Comparison of ENCODE assay signal across 8 cellular contexts in the genomic region with DNA sequence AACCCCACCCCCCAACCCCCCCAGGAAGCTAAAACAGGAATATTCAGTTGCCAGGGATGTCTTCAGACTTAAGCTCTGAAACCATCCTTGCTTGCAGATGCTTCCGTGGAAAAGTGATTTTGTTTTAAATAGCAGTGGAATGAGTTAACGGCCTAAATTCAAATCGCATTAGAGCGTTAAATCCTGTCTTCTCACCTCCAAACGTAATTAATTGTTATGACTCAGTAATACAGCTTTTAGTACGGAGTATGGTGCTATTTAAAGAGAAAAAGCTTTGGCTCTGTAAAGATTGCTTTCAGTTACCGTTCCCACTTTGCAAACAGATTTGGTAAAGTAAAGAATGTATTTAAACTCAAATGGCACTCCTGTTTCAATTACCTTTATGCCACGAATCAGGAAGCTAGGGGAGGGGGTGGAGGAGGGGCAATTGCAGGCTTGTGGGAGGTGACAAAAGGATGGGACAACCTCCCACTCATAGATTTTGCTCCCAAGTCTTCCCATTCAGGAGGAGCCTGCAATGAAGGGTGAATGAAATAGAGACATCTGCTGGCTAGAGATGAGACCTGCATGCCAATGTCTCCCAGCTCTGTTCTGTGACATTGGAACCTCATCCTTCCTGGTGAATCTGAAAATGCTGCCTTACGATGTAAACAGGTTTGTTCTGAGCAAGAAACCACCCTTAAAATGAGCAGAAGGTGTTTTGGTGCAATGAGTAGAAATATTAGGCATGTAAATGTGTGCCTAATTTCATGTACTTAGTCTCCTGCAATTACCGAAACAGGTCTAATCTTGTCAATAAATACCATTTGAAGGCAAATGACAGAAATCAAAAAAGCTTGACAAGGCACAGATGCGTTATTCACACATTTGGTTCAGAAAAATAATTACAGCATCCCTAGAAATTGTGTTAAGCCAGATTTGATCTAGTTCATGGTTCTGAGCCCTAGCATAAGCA. TPM values are rescaled to one million over a fixed set of nuclear protein-coding genes. Genes with fewer than 3 reads are reported as not detected.
DNase-seq lines count a peak whose midpoint lies in the region; ATAC-seq and TF ChIP-seq lines count a peak whose summit lies in the region.

No MANE protein-coding gene starts in this region.

- no peak overlapping the region for H3K4me3 ChIP-seq in GM12875 (ENCODE audit: low read depth, low read length)
- no peak overlapping the region for H3K4me3 ChIP-seq in WI38 (ENCODE audit: low read depth, low read length)
- peak overlapping the region in 8 of 12 donors; percentile 21 to 45 (median 39) for H3K4me3 ChIP-seq in heart left ventricle

- ATAC-seq in HG02981 (IDR thresholded peaks at IDR 0.05; ENCODE audit: unreplicated experiment) (peak; percentile 78), heart left ventricle (peak; percentile 53 to 85 (median 82))

- 21 to 29% (median 26%) methylated on average over 11 of the region's 11 CpGs for WGBS in heart left ventricle, 4 donors

- DNase-seq in A172 (ENCODE audit: low spot score) (peak; percentile 87), NCI-H1930 (lab: John Stamatoyannopoulos, UW) (peak; percentile 47 to 50), heart left ventricle (peak in 3 of 5 donors; percentile 37 to 49 (median 40)), pons (ENCODE audit: low spot score) (peak; percentile 89), NK-92 (lab: John Stamatoyannopoulos, UW; ENCODE audit: unreplicated experiment) (no peak)

- H3K27me3 ChIP-seq in heart left ventricle = peaks cover 0 to 5% (median 0%) of the 10 kb centered on the region in 9 donors

- no peaks in the 10 kb centered on the region for H3K9me3 ChIP-seq in heart left ventricle

- H3K36me3 ChIP-seq in heart left ventricle = no peaks in the 10 kb centered on the region

- TF ChIP-seq CTCF in GM12875 (IDR thresholded peaks at IDR 0.05; ENCODE audit: borderline replicate concordance, insufficient read depth, low read depth, low read length) (peak; percentile 78), WI38 (IDR thresholded peaks at IDR 0.05; ENCODE audit: low read depth, low read length) (peak; percentile 70), heart left ventricle (IDR thresholded peaks at IDR 0.05) (peak; percentile 58 to 85 (median 72))

- no peak overlapping the region for H3K27ac ChIP-seq in heart left ventricle

- H3K4me1 ChIP-seq in heart left ventricle = peaks cover 0 to 13% (median 0%) of the 10 kb centered on the region in 12 donors

- no peak for TF ChIP-seq POLR2A in heart left ventricle (IDR thresholded peaks at IDR 0.05)

- intact Hi-C loops in heart left ventricle (cut with DNase I) = loop anchor here (1.0 to 10.0 kb wide), 16 partner anchors 136 to 1389 kb away; no protein-coding TSS in a partner anchor

RNA-seq across cellular contexts. Expression of gene PID1, which starts 2.6 kb away (rescaled TPM):
- 6.9 and 8.1 TPM in 2 replicates for total RNA-seq in A172 (2014; rRNA removed; shearing (Covaris generic))
- total RNA-seq in heart left ventricle = 10 to 100 TPM in 2 of 9 donors, 1 to 10 TPM in 7; 3.1 to 17.7 (median 7.1) TPM
- polyA plus RNA-seq in heart left ventricle = 1 to 10 TPM; 2.1 to 9.9 TPM

Comparison
In these comparisons a context has a peak if more than half of its experiments do, and no peak if none do; other contexts are left out.
1. H3K4me3 ChIP-seq: peak in heart left ventricle (8 of 12); none in GM12875 (single experiment) and WI38 (single experiment).
2. Peak in every context shown above with its lines, with median percentiles within 50 percentile points of each other: CTCF ChIP-seq.